ENCODE assay signal across 1 cellular context in genomic region chr10:11149499-11149898, GRCh38.
TF ChIP-seq lines count a peak whose summit lies in the region.

No MANE protein-coding gene starts in this region.

TF ChIP-seq in GM23338, 12 proteins besides CTCF, POLR2A, EP300 and RAD21:
- TF ChIP-seq ZNF462 (CRISPR knock-in tag; IDR thresholded peaks at IDR 0.05) (no peak), REST (IDR thresholded peaks at IDR 0.05; ENCODE audit: unreplicated experiment) (no peak), STAT1 (IDR thresholded peaks at IDR 0.05; ENCODE audit: unreplicated experiment) (no peak), JUNB (IDR thresholded peaks at IDR 0.05; ENCODE audit: unreplicated experiment) (no peak)
